ENCODE assay signal across 19 cellular contexts in the genomic region with DNA sequence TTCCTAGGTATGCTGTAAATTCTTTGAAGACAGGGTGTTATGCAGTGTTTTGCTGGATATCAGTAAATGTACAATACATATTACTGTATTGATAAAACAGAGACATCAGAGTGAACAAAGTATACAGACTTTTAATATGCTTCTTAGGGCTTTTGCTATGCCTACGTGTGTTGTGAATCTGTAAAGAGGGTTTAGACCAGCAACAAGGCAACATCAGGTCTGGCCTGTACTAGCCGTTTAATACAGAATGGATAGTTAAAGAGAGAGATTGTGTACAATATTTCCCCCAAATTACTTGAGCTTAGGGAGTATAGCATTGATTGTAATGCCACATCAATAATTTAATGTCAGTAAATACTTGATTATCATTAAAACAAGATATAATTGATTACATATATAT.
A peak's percentile ranks its signal among the peaks of the same experiment; 100 is the strongest.
DNase-seq lines count a peak whose midpoint lies in the region; ATAC-seq and TF ChIP-seq lines count a peak whose summit lies in the region.
"Had no signal": no experiment of that assay in that cellular context is flagged by ENCODE, and none has a peak within 500 bp of the region (broad histone marks: within the 10 kb centered on the region; RNA-seq: fewer than 3 reads in every experiment).

No MANE protein-coding gene starts in this region.

- H3K9me3 ChIP-seq in IMR-90 (ENCODE audit: control insufficient read depth, insufficient read depth, low read length), result no peaks in the 10 kb centered on the region
- H3K9me3 ChIP-seq in vagina, result no peaks in the 10 kb centered on the region
- H3K9me3 ChIP-seq: BLaER1, heart left ventricle, MG63, testis had no signal

- no peak for TF ChIP-seq CTCF in IMR-90 (conservative IDR thresholded peaks at IDR 0.05; ENCODE audit: low read depth, low read length)
- peak; percentile 2 for TF ChIP-seq CTCF in epithelial cell of proximal tubule (conservative IDR thresholded peaks at IDR 0.05; ENCODE audit: low read depth, low read length)
- no peak for TF ChIP-seq CTCF in vagina (IDR thresholded peaks at IDR 0.05)

- H3K23ac ChIP-seq in IMR-90 (ENCODE audit: low read depth, low read length), result no peak overlapping the region

- H3K18ac ChIP-seq in IMR-90 (ENCODE audit: low read depth, low read length), result no peak overlapping the region

- in situ Hi-C loops in Caki2 (cut with HindIII; ENCODE audit: low pct_unique_long_range_greater_than_20kb, low sequenced_read_pairs) (no loop called here), IMR-90 (cut with MboI; ENCODE audit: low sequenced_read_pairs) (loop anchor here (25.0 kb wide), 1 partner anchor 902 kb away; no protein-coding TSS in a partner anchor)

- no peak overlapping the region for H4K91ac ChIP-seq in IMR-90 (ENCODE audit: insufficient read depth, low read depth, low read length)

- H3K79me1 ChIP-seq in IMR-90 (ENCODE audit: low read depth in 1 of 2, low read length in 2 of 2), result peaks cover 5 to 9% of the 10 kb centered on the region in 2 experiments; a peak in 3 of 4 replicates

- ATAC-seq in GM21367 (IDR thresholded peaks at IDR 0.05; ENCODE audit: unreplicated experiment) (peak; percentile 13), IMR-90 (ENCODE audit: low read depth) (0 out of 2 replicates have a peak, but pooled peaks have one; percentile 17), HG03095 (IDR thresholded peaks at IDR 0.05; ENCODE audit: unreplicated experiment) (no peak), HG03457 (IDR thresholded peaks at IDR 0.05; ENCODE audit: unreplicated experiment) (no peak)

- no peak overlapping the region for H2BK15ac ChIP-seq in IMR-90 (ENCODE audit: low read depth, low read length)

- H3K36me3 ChIP-seq in IMR-90 (ENCODE audit: control insufficient read depth, insufficient read depth, low read length), result peaks cover 6% of the 10 kb centered on the region
- H3K36me3 ChIP-seq in vagina, result peaks cover 0 to 13% of the 10 kb centered on the region in 2 donors

- H4K20me1 ChIP-seq in IMR-90 (ENCODE audit: insufficient read depth, low read length), result no peaks in the 10 kb centered on the region
- H4K20me1 ChIP-seq: BLaER1 had no signal

- H2AK5ac ChIP-seq in IMR-90 (ENCODE audit: low read depth, low read length), result no peak overlapping the region

- H3K14ac ChIP-seq in IMR-90 (replicated peaks; ENCODE audit: low read depth, low read length), result no peak overlapping the region

- no peak overlapping the region for H2BK5ac ChIP-seq in IMR-90 (ENCODE audit: low read depth, low read length, poor library complexity, severe bottlenecking)

- no peak overlapping the region for H2AK9ac ChIP-seq in IMR-90 (replicated peaks; ENCODE audit: low read depth, low read length, poor library complexity)

- intact Hi-C loops in IMR-90 (cut with micrococcal nuclease) (loop anchor here (1.0 to 5.0 kb wide), 6 partner anchors 87 to 905 kb away; a partner anchor contains a TSS), vagina (cut with DNase I) (loop anchor here (5.0 to 10.0 kb wide), 3 partner anchors 219 to 912 kb away; no protein-coding TSS in a partner anchor)

- POLR2A ChIA-PET in IMR-90 (lab: Charles Lee; ENCODE audit: unreplicated experiment), result interaction anchor here (0.5 to 0.6 kb wide), 2 partner anchors 88 to 238 kb away, joined by 3 to 7 read pairs; a partner anchor contains a TSS

- H4K5ac ChIP-seq in IMR-90 (ENCODE audit: low read depth, low read length), result no peak overlapping the region

- no peak overlapping the region for H3K56ac ChIP-seq in IMR-90 (ENCODE audit: extremely low read depth, insufficient read depth, low read length)

- WGBS in IMR-90 (ENCODE audit: extremely low coverage in 2 of 2, insufficient read length in 1 of 2), 2 experiments, result no CpG with 5 or more reads among the region's 2 CpGs

- no peak overlapping the region for H3K4ac ChIP-seq in IMR-90 (ENCODE audit: low read depth, low read length)

- TF ChIP-seq POLR2A in IMR-90 (IDR thresholded peaks at IDR 0.05; ENCODE audit: low read depth, low read length), result no peak
- TF ChIP-seq POLR2A in vagina (IDR thresholded peaks at IDR 0.05), result no peak

- no peak overlapping the region for H3K4me3 ChIP-seq in IMR-90 (ENCODE audit: insufficient read depth, low read depth, low read length)
- no peak overlapping the region for H3K4me3 ChIP-seq in epithelial cell of proximal tubule (ENCODE audit: low read depth, low read length)
- no peak overlapping the region for H3K4me3 ChIP-seq in vagina
- H3K4me3 ChIP-seq: BLaER1, heart left ventricle, MG63, skin epidermis, testis had no signal

- no peak overlapping the region for H3K9ac ChIP-seq in IMR-90 (ENCODE audit: low read depth, low read length)
- H3K9ac ChIP-seq: BLaER1 had no signal

- H2BK20ac ChIP-seq in IMR-90 (ENCODE audit: low read depth, low read length), result no peak overlapping the region

- H3K4me1 ChIP-seq in IMR-90 (ENCODE audit: control insufficient read depth, insufficient read depth, low read length) (no peaks in the 10 kb centered on the region), vagina (no peaks in the 10 kb centered on the region)
- H3K4me1 ChIP-seq: BLaER1, testis had no signal

- no peaks in the 10 kb centered on the region; the same call in 1 of the 2 replicates for H3K9me1 ChIP-seq in IMR-90 (ENCODE audit: insufficient read depth, low read length)

- H3K27ac ChIP-seq in IMR-90 (ENCODE audit: insufficient read depth, low read length) (no peak overlapping the region), vagina (no peak overlapping the region)
- H3K27ac ChIP-seq: BLaER1, heart left ventricle, skin epidermis, testis had no signal

- no peak for TF ChIP-seq RAD21 in IMR-90 (IDR thresholded peaks at IDR 0.05; ENCODE audit: low read length)

- dilution Hi-C loops in IMR-90 (cut with HindIII; ENCODE audit: low sequenced_read_pairs, unreplicated experiment), result loop anchor here (25.0 kb wide), 1 partner anchor 252 kb away; no protein-coding TSS in a partner anchor

- H2BK120ac ChIP-seq in IMR-90 (ENCODE audit: low read depth, low read length), result no peak overlapping the region

- H3K4me2 ChIP-seq in IMR-90 (ENCODE audit: low read depth, low read length), result no peak overlapping the region
- H3K4me2 ChIP-seq: BLaER1 had no signal

- H4K8ac ChIP-seq in IMR-90 (ENCODE audit: low read depth in 2 of 2, low read length in 2 of 2), result no peak overlapping the region

- CTCF ChIA-PET in IMR-90 (lab: Yijun Ruan, JAX), result interaction anchor here (0.6 to 1.8 kb wide), 16 partner anchors 11 to 1940 kb away, joined by 3 to 9 read pairs (median 4); no protein-coding TSS in a partner anchor

- H3K27me3 ChIP-seq in IMR-90 (ENCODE audit: control insufficient read depth, insufficient read depth, low read length) (no peaks in the 10 kb centered on the region), vagina (no peaks in the 10 kb centered on the region)
- H3K27me3 ChIP-seq: BLaER1, heart left ventricle, MG63, testis had no signal

- DNase-seq in Caki2 (ENCODE audit: low read depth) (peak; percentile 7), IMR-90 (no peak), epithelial cell of proximal tubule (ENCODE audit: low read depth) (no peak), ecto neural progenitor cell (ENCODE audit: low spot score) (no peak), vagina (ENCODE audit: extremely low spot score in 2 of 2) (no peak)
- DNase-seq: activated CD4-positive, CD25-positive, alpha-beta regulatory T cell; activated T-cell treated with anti-CD3 and anti-CD28 coated beads for 4 hours; effector CD8-positive, alpha-beta T cell; heart left ventricle; MG63; occipital lobe; stimulated activated CD4-positive, alpha-beta T cell treated with anti-CD3 and anti-CD28 coated beads, Interleukin-1b, Interleukin-23, amount 100 ng/mL, for 48 hours; T1000; testis had no signal

- no peak overlapping the region for H2AFZ ChIP-seq in IMR-90 (replicated peaks; ENCODE audit: low read length, poor library complexity)

- no TSS peak for BruUV-seq in IMR-90 (replicated peaks; lab: Mats Ljungman, UMichigan)

TF ChIP-seq in IMR-90, 13 proteins besides CTCF, POLR2A, EP300 and RAD21:
- no peak for TF ChIP-seq MAFK (IDR thresholded peaks at IDR 0.05; ENCODE audit: low read depth, low read length)
- TF ChIP-seq BHLHE40 (IDR thresholded peaks at IDR 0.05; ENCODE audit: low read depth, low read length), result no peak
- no peak for TF ChIP-seq CEBPB (IDR thresholded peaks at IDR 0.05; ENCODE audit: low read depth, low read length)
- no peak for TF ChIP-seq CHD1 (IDR thresholded peaks at IDR 0.05; ENCODE audit: low read depth, low read length)

Comparison
In these comparisons a context has a peak if more than half of its experiments do, and no peak if none do; other contexts are left out.
1. ATAC-seq: peak in GM21367 (single experiment) and IMR-90 (single experiment); none in HG03095 (single experiment) and HG03457 (single experiment).